Comparison of ENCODE assay signal across 1 cellular context in the genomic region with DNA sequence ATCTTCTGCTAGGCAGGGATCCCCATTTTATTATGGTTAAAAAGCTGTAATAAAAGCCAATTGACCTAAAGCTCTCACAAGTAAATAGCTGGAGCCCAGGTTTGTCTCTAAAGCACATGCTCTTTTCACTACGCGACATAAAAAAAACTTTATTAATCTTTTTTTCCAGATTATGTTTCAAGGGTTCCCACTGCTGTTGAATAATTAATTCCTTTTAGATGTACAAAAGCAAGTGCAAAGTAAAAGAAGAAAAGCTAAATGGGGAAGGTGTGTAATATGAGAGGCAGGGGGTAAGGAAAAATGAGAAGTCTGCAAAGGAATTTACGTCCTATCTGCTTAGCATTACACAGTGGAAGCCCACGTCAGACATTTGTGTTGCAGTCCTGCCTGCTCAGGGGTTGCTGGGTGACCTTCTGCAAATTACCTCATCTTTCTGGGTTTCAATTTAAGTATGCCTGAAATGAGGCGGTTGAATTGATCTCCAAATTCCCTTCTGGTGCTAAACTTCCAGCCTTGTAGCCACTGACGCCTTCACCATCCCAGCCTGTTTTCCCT.
TF ChIP-seq lines count a peak whose summit lies in the region.

No MANE protein-coding gene starts in this region.

TF ChIP-seq in GM23338, 12 proteins besides CTCF, POLR2A, EP300 and RAD21 (continued from another document):
- TF ChIP-seq, protein P1, sequence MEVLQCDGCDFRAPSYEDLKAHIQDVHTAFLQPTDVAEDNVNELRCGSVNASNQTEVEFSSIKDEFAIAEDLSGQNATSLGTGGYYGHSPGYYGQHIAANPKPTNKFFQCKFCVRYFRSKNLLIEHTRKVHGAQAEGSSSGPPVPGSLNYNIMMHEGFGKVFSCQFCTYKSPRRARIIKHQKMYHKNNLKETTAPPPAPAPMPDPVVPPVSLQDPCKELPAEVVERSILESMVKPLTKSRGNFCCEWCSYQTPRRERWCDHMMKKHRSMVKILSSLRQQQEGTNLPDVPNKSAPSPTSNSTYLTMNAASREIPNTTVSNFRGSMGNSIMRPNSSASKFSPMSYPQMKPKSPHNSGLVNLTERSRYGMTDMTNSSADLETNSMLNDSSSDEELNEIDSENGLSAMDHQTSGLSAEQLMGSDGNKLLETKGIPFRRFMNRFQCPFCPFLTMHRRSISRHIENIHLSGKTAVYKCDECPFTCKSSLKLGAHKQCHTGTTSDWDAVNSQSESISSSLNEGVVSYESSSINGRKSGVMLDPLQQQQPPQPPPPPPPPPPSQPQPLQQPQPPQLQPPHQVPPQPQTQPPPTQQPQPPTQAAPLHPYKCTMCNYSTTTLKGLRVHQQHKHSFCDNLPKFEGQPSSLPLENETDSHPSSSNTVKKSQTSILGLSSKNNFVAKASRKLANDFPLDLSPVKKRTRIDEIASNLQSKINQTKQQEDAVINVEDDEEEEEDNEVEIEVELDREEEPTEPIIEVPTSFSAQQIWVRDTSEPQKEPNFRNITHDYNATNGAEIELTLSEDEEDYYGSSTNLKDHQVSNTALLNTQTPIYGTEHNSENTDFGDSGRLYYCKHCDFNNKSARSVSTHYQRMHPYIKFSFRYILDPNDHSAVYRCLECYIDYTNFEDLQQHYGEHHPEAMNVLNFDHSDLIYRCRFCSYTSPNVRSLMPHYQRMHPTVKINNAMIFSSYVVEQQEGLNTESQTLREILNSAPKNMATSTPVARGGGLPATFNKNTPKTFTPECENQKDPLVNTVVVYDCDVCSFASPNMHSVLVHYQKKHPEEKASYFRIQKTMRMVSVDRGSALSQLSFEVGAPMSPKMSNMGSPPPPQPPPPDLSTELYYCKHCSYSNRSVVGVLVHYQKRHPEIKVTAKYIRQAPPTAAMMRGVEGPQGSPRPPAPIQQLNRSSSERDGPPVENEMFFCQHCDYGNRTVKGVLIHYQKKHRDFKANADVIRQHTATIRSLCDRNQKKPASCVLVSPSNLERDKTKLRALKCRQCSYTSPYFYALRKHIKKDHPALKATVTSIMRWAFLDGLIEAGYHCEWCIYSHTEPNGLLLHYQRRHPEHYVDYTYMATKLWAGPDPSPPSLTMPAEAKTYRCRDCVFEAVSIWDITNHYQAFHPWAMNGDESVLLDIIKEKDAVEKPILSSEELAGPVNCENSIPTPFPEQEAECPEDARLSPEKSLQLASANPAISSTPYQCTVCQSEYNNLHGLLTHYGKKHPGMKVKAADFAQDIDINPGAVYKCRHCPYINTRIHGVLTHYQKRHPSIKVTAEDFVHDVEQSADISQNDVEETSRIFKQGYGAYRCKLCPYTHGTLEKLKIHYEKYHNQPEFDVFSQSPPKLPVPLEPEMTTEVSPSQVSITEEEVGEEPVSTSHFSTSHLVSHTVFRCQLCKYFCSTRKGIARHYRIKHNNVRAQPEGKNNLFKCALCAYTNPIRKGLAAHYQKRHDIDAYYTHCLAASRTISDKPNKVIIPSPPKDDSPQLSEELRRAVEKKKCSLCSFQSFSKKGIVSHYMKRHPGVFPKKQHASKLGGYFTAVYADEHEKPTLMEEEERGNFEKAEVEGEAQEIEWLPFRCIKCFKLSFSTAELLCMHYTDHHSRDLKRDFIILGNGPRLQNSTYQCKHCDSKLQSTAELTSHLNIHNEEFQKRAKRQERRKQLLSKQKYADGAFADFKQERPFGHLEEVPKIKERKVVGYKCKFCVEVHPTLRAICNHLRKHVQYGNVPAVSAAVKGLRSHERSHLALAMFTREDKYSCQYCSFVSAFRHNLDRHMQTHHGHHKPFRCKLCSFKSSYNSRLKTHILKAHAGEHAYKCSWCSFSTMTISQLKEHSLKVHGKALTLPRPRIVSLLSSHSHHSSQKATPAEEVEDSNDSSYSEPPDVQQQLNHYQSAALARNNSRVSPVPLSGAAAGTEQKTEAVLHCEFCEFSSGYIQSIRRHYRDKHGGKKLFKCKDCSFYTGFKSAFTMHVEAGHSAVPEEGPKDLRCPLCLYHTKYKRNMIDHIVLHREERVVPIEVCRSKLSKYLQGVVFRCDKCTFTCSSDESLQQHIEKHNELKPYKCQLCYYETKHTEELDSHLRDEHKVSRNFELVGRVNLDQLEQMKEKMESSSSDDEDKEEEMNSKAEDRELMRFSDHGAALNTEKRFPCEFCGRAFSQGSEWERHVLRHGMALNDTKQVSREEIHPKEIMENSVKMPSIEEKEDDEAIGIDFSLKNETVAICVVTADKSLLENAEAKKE (CRISPR knock-in tag; IDR thresholded peaks at IDR 0.05) = no peak
